9 cellular contexts compared by ENCODE assay signal in the genomic region with DNA sequence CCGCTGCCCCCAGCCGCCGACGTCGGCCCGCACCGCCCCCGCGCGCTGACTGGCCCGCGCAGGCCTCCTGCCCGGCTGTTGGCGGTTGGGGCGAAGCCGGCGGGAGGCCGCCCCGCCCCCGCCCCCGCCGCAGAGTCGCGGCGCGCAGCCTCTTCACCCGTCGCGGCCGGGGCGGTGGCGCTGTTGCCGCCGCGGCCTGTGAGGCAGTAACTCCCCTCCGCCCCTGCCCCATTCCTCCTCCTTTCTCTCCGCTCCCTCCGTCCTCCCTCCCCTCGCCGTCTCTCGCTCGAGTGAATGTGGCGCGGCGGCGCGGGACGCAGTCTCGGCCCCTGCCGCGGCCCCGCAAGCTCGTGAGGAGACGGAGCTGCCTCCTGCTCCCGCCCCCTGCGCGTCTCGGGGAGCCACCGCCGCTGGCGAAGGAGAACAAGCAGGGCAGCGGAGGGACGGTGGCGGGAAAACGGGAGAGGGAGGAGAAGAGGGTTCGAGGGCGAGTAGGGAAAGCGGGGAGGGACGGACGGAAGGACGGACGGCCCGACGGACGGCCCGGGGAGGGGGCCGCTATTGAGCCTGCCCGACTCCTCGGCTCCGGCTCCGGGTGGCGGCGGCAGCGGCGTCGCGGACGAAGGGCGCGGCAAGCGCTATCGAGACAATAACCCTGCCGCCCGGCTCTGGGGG. TPM values are rescaled to one million over a fixed set of nuclear protein-coding genes. Genes with fewer than 3 reads are reported as not detected.
A peak's percentile ranks its signal among the peaks of the same experiment; 100 is the strongest.
DNase-seq lines count a peak whose midpoint lies in the region; ATAC-seq, FAIRE-seq and TF ChIP-seq lines count a peak whose summit lies in the region.
"Had no signal": no experiment of that assay in that cellular context is flagged by ENCODE, and none has a peak within 500 bp of the region (broad histone marks: within the 10 kb centered on the region; RNA-seq: fewer than 3 reads in every experiment).

No MANE protein-coding gene starts in this region.

- H3K36me3 ChIP-seq in GM12878 (ENCODE audit: control insufficient read depth in 2 of 2, insufficient read depth in 2 of 2, low read length in 1 of 2) (peaks cover 0 to 3% of the 10 kb centered on the region in 2 experiments; a peak in 2 of 4 replicates), iPS DF 6.9 (ENCODE audit: control insufficient read depth, insufficient read depth, low read length) (no peaks in the 10 kb centered on the region), gastrocnemius medialis (no peaks in the 10 kb centered on the region)

- POLR2A ChIA-PET in GM12878 (lab: Charles Lee): interaction anchor here (0.6 to 2.4 kb wide), 6 partner anchors 45 to 370 kb away, joined by 3 to 17 read pairs (median 4); no protein-coding TSS in a partner anchor

- BruUV-seq in GM12878 (replicated peaks; lab: Mats Ljungman, UMichigan): no TSS peak

- TF ChIP-seq POLR2A in GM12878 (IDR thresholded peaks at IDR 0.05; ENCODE audit: low read depth, low read length) (peak; percentile 87), gastrocnemius medialis (IDR thresholded peaks at IDR 0.05) (peak; percentile 93 to 95)

- H3K9ac ChIP-seq in GM12878 (ENCODE audit: control insufficient read depth, insufficient read depth, low read length): peak overlapping the region; percentile 94

- H3K4me2 ChIP-seq in GM12878 (ENCODE audit: control insufficient read depth, insufficient read depth): peak overlapping the region; percentile 35; the same call in 1 of the 2 replicates

- peaks cover 52% of the 10 kb centered on the region for H3K79me2 ChIP-seq in GM12878 (ENCODE audit: control insufficient read depth, insufficient read depth, low read length)

- DNase-seq in SIG-M5 treated with dmso at 0.1 percent for 504 hours (lab: John Stamatoyannopoulos, UW; ENCODE audit: unreplicated experiment) (peak; percentile 80), SIG-M5 (lab: John Stamatoyannopoulos, UW) (no peak), NCI-H146 (lab: John Stamatoyannopoulos, UW) (peak; percentile 92), T-helper 22 cell (ENCODE audit: low read depth) (peak; percentile 74), GM12878 (ENCODE audit: low read depth, low spot score) (no peak), iPS DF 6.9 (ENCODE audit: low read depth, low spot score) (no peak), gastrocnemius medialis (peak; percentile 69 to 79)

- SMC1A ChIA-PET in GM12878 (lab: Charles Lee; ENCODE audit: uncharacterized antibody, unreplicated experiment): interaction anchor here (1.2 to 4.8 kb wide), 8 partner anchors 8 to 218 kb away, joined by 3 to 21 read pairs (median 4); a partner anchor contains a TSS

- in situ Hi-C loops in GM12878 (cut with MboI) (no loop called here), gastrocnemius medialis (cut with MboI; ENCODE audit: low sequenced_read_pairs in 4 of 4) (loop anchor here in 2 of 4 donors (10.0 kb wide), 1 partner anchor 219 kb away; a partner anchor contains a TSS)

- FAIRE-seq in GM12878 (lab: Jason Lieb, UNC): no peak
- FAIRE-seq: G401.6 had no signal

- TF ChIP-seq EP300 in GM12878 (IDR thresholded peaks at IDR 0.05; ENCODE audit: borderline replicate concordance in 1 of 2, control insufficient read depth in 1 of 2, low read depth in 2 of 2, low read length in 2 of 2): 0 out of 4 replicates have a peak, but pooled peaks of 1 of the 2 experiments have one; percentile 15

- H3K27me3 ChIP-seq in GM12878 (replicated peaks in 1 of 2; ENCODE audit: control insufficient read depth in 2 of 2, insufficient read depth in 2 of 2, low read length in 1 of 2) (no peaks in the 10 kb centered on the region), iPS DF 6.9 (ENCODE audit: control insufficient read depth, insufficient read depth, low read length) (peaks cover 2% of the 10 kb centered on the region; the same call in 1 of the 2 replicates), gastrocnemius medialis (no peaks in the 10 kb centered on the region)

- peak overlapping the region; percentile 96 for H3K27ac ChIP-seq in GM12878 (ENCODE audit: control insufficient read depth, insufficient read depth)
- no peak overlapping the region for H3K27ac ChIP-seq in iPS DF 6.9 (ENCODE audit: low read length)
- peak overlapping the region; percentile 97 to 100 (median 99) for H3K27ac ChIP-seq in gastrocnemius medialis

- RAD21 ChIA-PET in GM12878 (lab: Charles Lee; ENCODE audit: unreplicated experiment): interaction anchor here (0.7 to 2.0 kb wide), 9 partner anchors 36 to 218 kb away, joined by 3 to 11 read pairs (median 3); a partner anchor contains a TSS

- peak overlapping the region; percentile 76 for H2AFZ ChIP-seq in GM12878 (ENCODE audit: control insufficient read depth, low read depth, low read length)

- 0 out of 2 replicates have a peak, but pooled peaks cover 5% of the 10 kb centered on the region for H3K4me1 ChIP-seq in GM12878 (ENCODE audit: control insufficient read depth, insufficient read depth, low read length)
- H3K4me1 ChIP-seq in iPS DF 6.9 (ENCODE audit: control insufficient read depth, insufficient read depth, low read length): no peaks in the 10 kb centered on the region
- peaks cover 18% of the 10 kb centered on the region in 2 donors for H3K4me1 ChIP-seq in gastrocnemius medialis

- under 1% methylated on average over 55 of the region's 94 CpGs for WGBS in GM12878 (ENCODE audit: insufficient coverage, insufficient replicate concordance, low lambda C conversion rate, missing lambda C conversion rate)
- no CpG with 5 or more reads among the region's 94 CpGs for WGBS in iPS DF 6.9 (ENCODE audit: insufficient coverage, insufficient read length)

- H4K20me1 ChIP-seq in GM12878 (ENCODE audit: control insufficient read depth, insufficient read depth): no peaks in the 10 kb centered on the region

- TF ChIP-seq CTCF in GM12878 (IDR thresholded peaks at IDR 0.05 in 2 of 3, conservative IDR thresholded peaks at IDR 0.05 in 1 of 3; ENCODE audit: control insufficient read depth in 2 of 3, extremely low read depth in 1 of 3, insufficient read depth in 1 of 3, low read depth in 3 of 3, low read length in 3 of 3): peak; percentile 31 to 52 (median 32); a peak in 5 of 6 replicates
- peak in 4 of 5 experiments; percentile 41 to 50 (median 44) for TF ChIP-seq CTCF in gastrocnemius medialis (IDR thresholded peaks at IDR 0.05 in 4 of 5, conservative IDR thresholded peaks at IDR 0.05 in 1 of 5)

- peak; percentile 28; the same call in 1 of the 2 replicates for TF ChIP-seq RAD21 in GM12878 (IDR thresholded peaks at IDR 0.05; ENCODE audit: insufficient read depth, low read depth, low read length)

- intact Hi-C loops in GM12878 (cut with micrococcal nuclease; ENCODE audit: unreplicated experiment) (loop anchor here (2.0 to 5.0 kb wide), 7 partner anchors 37 to 301 kb away; a partner anchor contains a TSS), gastrocnemius medialis (cut with DNase I; ENCODE audit: low total_unique reads) (loop anchor here (2.0 to 10.0 kb wide), 5 partner anchors 43 to 301 kb away; a partner anchor contains a TSS)

- H3K4me3 ChIP-seq in GM12878: peak overlapping the region; percentile 85
- peak overlapping the region; percentile 67 for H3K4me3 ChIP-seq in iPS DF 6.9 (ENCODE audit: low read length)
- peak overlapping the region; percentile 85 to 95 (median 92) for H3K4me3 ChIP-seq in gastrocnemius medialis

- peak; percentile 62 for ATAC-seq in HG02870 (IDR thresholded peaks at IDR 0.05; ENCODE audit: unreplicated experiment)
- ATAC-seq in GM12878: peak; percentile 75
- peak; percentile 69 for ATAC-seq in gastrocnemius medialis

- CTCF ChIA-PET in GM12878 (lab: Yijun Ruan, JAX): interaction anchor here (0.9 to 2.0 kb wide), 3 partner anchors 44 to 100 kb away, joined by 3 to 4 read pairs (median 4); no protein-coding TSS in a partner anchor

- H3K9me3 ChIP-seq in GM12878 (replicated peaks; ENCODE audit: control insufficient read depth, insufficient read depth, low read length): no peaks in the 10 kb centered on the region
- H3K9me3 ChIP-seq in iPS DF 6.9 (ENCODE audit: control insufficient read depth, insufficient read depth, low read length): no peaks in the 10 kb centered on the region
- no peaks in the 10 kb centered on the region for H3K9me3 ChIP-seq in gastrocnemius medialis

TF ChIP-seq in GM12878, 131 proteins besides CTCF, POLR2A, EP300 and RAD21 (continues in another document):
- TF ChIP-seq, protein P1, sequence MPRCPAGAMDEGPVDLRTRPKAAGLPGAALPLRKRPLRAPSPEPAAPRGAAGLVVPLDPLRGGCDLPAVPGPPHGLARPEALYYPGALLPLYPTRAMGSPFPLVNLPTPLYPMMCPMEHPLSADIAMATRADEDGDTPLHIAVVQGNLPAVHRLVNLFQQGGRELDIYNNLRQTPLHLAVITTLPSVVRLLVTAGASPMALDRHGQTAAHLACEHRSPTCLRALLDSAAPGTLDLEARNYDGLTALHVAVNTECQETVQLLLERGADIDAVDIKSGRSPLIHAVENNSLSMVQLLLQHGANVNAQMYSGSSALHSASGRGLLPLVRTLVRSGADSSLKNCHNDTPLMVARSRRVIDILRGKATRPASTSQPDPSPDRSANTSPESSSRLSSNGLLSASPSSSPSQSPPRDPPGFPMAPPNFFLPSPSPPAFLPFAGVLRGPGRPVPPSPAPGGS (IDR thresholded peaks at IDR 0.05; ENCODE audit: borderline replicate concordance, insufficient read depth, low read depth, low read length, poor library complexity, severe bottlenecking): peak; percentile 38
- no peak for TF ChIP-seq ZZZ3 (IDR thresholded peaks at IDR 0.05; ENCODE audit: control insufficient read depth, insufficient read length, low read depth)
- TF ChIP-seq NFIC (IDR thresholded peaks at IDR 0.05; ENCODE audit: low read depth, low read length): no peak
- no peak for TF ChIP-seq CBX3 (IDR thresholded peaks at IDR 0.05; ENCODE audit: borderline replicate concordance, low read depth)
- TF ChIP-seq SREBF2 (IDR thresholded peaks at IDR 0.05; ENCODE audit: low read length): no peak

RNA-seq across cellular contexts. Expression of a gene that starts 0.6 kb away (rescaled TPM):
- total RNA-seq in GM12878 (2013; cell fraction: nucleolus; rRNA removed): 282 and 300 TPM in 2 replicates
- total RNA-seq in GM12878 (2014; rRNA removed): 48.8 and 56.3 TPM in 2 replicates
- total RNA-seq in GM12878 (2014; rRNA removed; fragmentation: Illumina TruSeq; extraction: Trizol): 91.1 and 94.6 TPM in 2 replicates
- 55.3 and 65.1 TPM in 2 replicates for total RNA-seq in GM12878 (2021)
- polyA plus RNA-seq in GM12878 (2011; ENCODE audit: low read depth): 16.8 TPM
- 50.0 and 71.4 TPM in 2 replicates for polyA plus RNA-seq in GM12878 (2011; rRNA removed)
- 17.7 and 18.8 TPM in 2 replicates for polyA plus RNA-seq in GM12878 (2011; cell fraction: cytosol; rRNA removed)
- 27.4 and 30.7 TPM in 2 replicates for polyA plus RNA-seq in GM12878 (2011; cell fraction: nucleus; rRNA removed)
- polyA plus RNA-seq in GM12878 (2012): 32.8 and 35.2 TPM in 2 replicates
- 61.7 and 84.5 TPM in 2 replicates for polyA plus RNA-seq in GM12878 (2014; fragmentation: Illumina TruSeq; extraction: Trizol)
- 10 to 100 TPM in 1 of 2 experiments, 1 to 10 TPM in 1; 9.5 to 11.5 TPM for polyA plus RNA-seq in GM12878 (2014; fragmentation: Nextera tagmentation; extraction: Ambion mirVana)
- polyA plus RNA-seq in GM12878 (2014; rRNA removed): 47.5 and 51.0 TPM in 2 replicates
- 10 to 100 TPM; 20.7 to 35.3 TPM for polyA plus RNA-seq in GM12878 (2016; fragmentation: Nextera tagmentation; extraction: Ambion mirVana)
- 80.4 and 113 TPM in 2 replicates for polyA minus RNA-seq in GM12878 (2011; rRNA and poly(A)+ RNA removed)
- polyA minus RNA-seq in GM12878 (2011; cell fraction: cytosol; rRNA and poly(A)+ RNA removed): 45.2 and 50.1 TPM in 2 replicates
- polyA minus RNA-seq in GM12878 (2011; cell fraction: nucleus; rRNA and poly(A)+ RNA removed): 111 and 133 TPM in 2 replicates
- 10 to 100 TPM; 35.1 to 42.0 (median 38.7) TPM for total RNA-seq in gastrocnemius medialis

Comparison
In these comparisons a context has a peak if more than half of its experiments do, and no peak if none do; other contexts are left out.
1. DNase-seq: peak in SIG-M5 treated with dmso at 0.1 percent for 504 hours (single experiment), NCI-H146 (single experiment), T-helper 22 cell (single experiment) and gastrocnemius medialis (2 of 2); none in SIG-M5 (single experiment), GM12878 (single experiment) and iPS DF 6.9 (single experiment).
2. Peak in every context shown above with its lines, with median percentiles within 50 percentile points of each other: ATAC-seq and H3K4me3 ChIP-seq.